In genomic region chr10:50653142-50653541, GRCh38 we compare ENCODE assay signal across 8 cellular contexts. TPM values are rescaled to one million over a fixed set of nuclear protein-coding genes. Genes with fewer than 3 reads are reported as not detected.
DNase-seq lines count a peak whose midpoint lies in the region; ATAC-seq and TF ChIP-seq lines count a peak whose summit lies in the region.

No MANE protein-coding gene starts in this region.

- DNase-seq in AG08396 (ENCODE audit: low spot score) (peak; percentile 34), GM13976 (ENCODE audit: low spot score) (peak; percentile 17), M059J (ENCODE audit: low read depth) (peak; percentile 27), right lobe of liver (no peak), NCI-H187 treated with DMSO at 0.1 percent for 48 hours (lab: John Stamatoyannopoulos, UW) (no peak), DMS79 treated with DMSO at 0.1 percent for 48 hours (lab: John Stamatoyannopoulos, UW) (no peak)
- peak; percentile 15 for DNase-seq in central memory CD4-positive, alpha-beta T cell

- peak; percentile 65 to 76 (median 70) for ATAC-seq in right lobe of liver
- ATAC-seq in GM19467 (IDR thresholded peaks at IDR 0.05; ENCODE audit: unreplicated experiment), result no peak

- intact Hi-C loops in right lobe of liver (cut with DNase I), result no loop called here

- no peak overlapping the region for H3K27ac ChIP-seq in right lobe of liver

- in situ Hi-C loops in GM13976 (cut with MboI; ENCODE audit: low sequenced_read_pairs, unreplicated experiment), result no loop called here

- no peaks in the 10 kb centered on the region for H3K9me3 ChIP-seq in right lobe of liver

- 0% methylated on average over 3 of the region's 3 CpGs for WGBS in right lobe of liver (ENCODE audit: insufficient coverage, low coverage, low lambda C conversion rate, missing lambda C conversion rate)

- no peak for TF ChIP-seq POLR2A in right lobe of liver (IDR thresholded peaks at IDR 0.05)

- no peak overlapping the region for H3K4me3 ChIP-seq in right lobe of liver

- TF ChIP-seq CTCF in GM13976 (IDR thresholded peaks at IDR 0.05; ENCODE audit: borderline replicate concordance, control extremely low read depth, extremely low read depth, insufficient read depth, missing control alignments), result peak; percentile 48
- TF ChIP-seq CTCF in right lobe of liver (IDR thresholded peaks at IDR 0.05), result peak; percentile 55 to 74 (median 64)

- H3K36me3 ChIP-seq in right lobe of liver, result no peaks in the 10 kb centered on the region

- peaks cover 0 to 10% (median 4%) of the 10 kb centered on the region in 4 donors for H3K4me1 ChIP-seq in right lobe of liver

- no peaks in the 10 kb centered on the region for H3K27me3 ChIP-seq in right lobe of liver

RNA-seq across cellular contexts. Expression of gene SGMS1, which starts 29.4 kb away (rescaled TPM):
- total RNA-seq in M059J (2014; rRNA removed; shearing (Covaris generic)), result 21.0 and 23.1 TPM in 2 replicates
- total RNA-seq in right lobe of liver, result 10 to 100 TPM; 13.6 to 49.8 (median 20.0) TPM

Comparison
In these comparisons a context has a peak if more than half of its experiments do, and no peak if none do; other contexts are left out.
1. DNase-seq: peak in AG08396 (single experiment), GM13976 (single experiment), M059J (single experiment) and central memory CD4-positive, alpha-beta T cell (single experiment); none in right lobe of liver (0 of 3), NCI-H187 treated with DMSO at 0.1 percent for 48 hours (single experiment) and DMS79 treated with DMSO at 0.1 percent for 48 hours (single experiment).